ENCODE assay signal across 18 cellular contexts in genomic region chrX:72026341-72027023, GRCh38.
DNase-seq lines count a peak whose midpoint lies in the region; ATAC-seq lines count a peak whose summit lies in the region.
"Had no signal": no experiment of that assay in that cellular context is flagged by ENCODE, and none has a peak within 500 bp of the region (broad histone marks: within the 10 kb centered on the region; RNA-seq: fewer than 3 reads in every experiment).

No MANE protein-coding gene starts in this region.

- DNase-seq in effector memory CD8-positive, alpha-beta T cell, result no peak
- DNase-seq in stimulated activated CD4-positive, alpha-beta T cell treated with anti-CD3 and anti-CD28 coated beads, Interleukin-15, amount 100 ng/mL, for 24 hours, result no peak
- no peak for DNase-seq in putamen (ENCODE audit: low spot score)
- DNase-seq in glomerular visceral epithelial cell (ENCODE audit: extremely low spot score), result no peak
- DNase-seq: activated CD4-positive, alpha-beta T cell treated with anti-CD3 and anti-CD28 coated beads, Interleukin-2, amount 50 U/mL, for 4 hours; activated gamma-delta T cell treated with Interleukin-2 at 50 U/mL for 16 hours; brain microvascular endothelial cell; effector memory CD4-positive, alpha-beta T cell; foreskin melanocyte; NCI-H1417 treated with DMSO at 0.1 percent for 48 hours; NCI-H345; transverse colon had no signal

- H3K4me3 ChIP-seq in rectal smooth muscle tissue (ENCODE audit: low read length), result no peak overlapping the region
- H3K4me3 ChIP-seq: SJSA1, transverse colon had no signal

- no peaks in the 10 kb centered on the region for H3K36me3 ChIP-seq in rectal smooth muscle tissue (ENCODE audit: control insufficient read depth, insufficient read depth, low read length)
- H3K36me3 ChIP-seq: brain microvascular endothelial cell, SJSA1, transverse colon had no signal

- peak overlapping the region; percentile 78 for H3K27ac ChIP-seq in rectal smooth muscle tissue (ENCODE audit: low read depth, low read length)
- H3K27ac ChIP-seq: brain microvascular endothelial cell, SJSA1 had no signal

- peak; percentile 72 for ATAC-seq in GM18511 (IDR thresholded peaks at IDR 0.05; ENCODE audit: unreplicated experiment)
- ATAC-seq in HG02678 (IDR thresholded peaks at IDR 0.05; ENCODE audit: unreplicated experiment), result peak; percentile 47
- ATAC-seq in effector memory CD8-positive, alpha-beta T cell (replicated peaks), result peak; percentile 68

- peaks cover 20% of the 10 kb centered on the region for H3K4me1 ChIP-seq in rectal smooth muscle tissue (ENCODE audit: control insufficient read depth, insufficient read depth, low read length)

- no peaks in the 10 kb centered on the region for H3K9me3 Mint-ChIP-seq in effector memory CD8-positive, alpha-beta T cell
- H3K9me3 Mint-ChIP-seq: CD14-positive monocyte, memory B cell had no signal

- no peaks in the 10 kb centered on the region for H3K36me3 Mint-ChIP-seq in effector memory CD8-positive, alpha-beta T cell (ENCODE audit: insufficient read depth)
- H3K36me3 Mint-ChIP-seq: CD14-positive monocyte, memory B cell had no signal

- peaks cover 5 to 16% of the 10 kb centered on the region in 2 donors for H3K4me1 Mint-ChIP-seq in effector memory CD8-positive, alpha-beta T cell (ENCODE audit: low read depth in 2 of 2)
- H3K4me1 Mint-ChIP-seq: memory B cell had no signal

- H3K9ac ChIP-seq in rectal smooth muscle tissue (ENCODE audit: low read length), result no peak overlapping the region

- peaks cover 10% of the 10 kb centered on the region for H3K27me3 ChIP-seq in rectal smooth muscle tissue (ENCODE audit: control insufficient read depth, insufficient read depth, low read length)
- H3K27me3 ChIP-seq: brain microvascular endothelial cell, SJSA1, transverse colon had no signal

- H3K4me3 Mint-ChIP-seq in effector memory CD8-positive, alpha-beta T cell, result no peak overlapping the region
- H3K4me3 Mint-ChIP-seq: CD14-positive monocyte, memory B cell had no signal

- H3K27me3 Mint-ChIP-seq in effector memory CD8-positive, alpha-beta T cell, result no peaks in the 10 kb centered on the region

- peak overlapping the region; percentile 0 to 92 for H3K27ac Mint-ChIP-seq in effector memory CD8-positive, alpha-beta T cell
- H3K27ac Mint-ChIP-seq: CD14-positive monocyte, memory B cell had no signal
